In the genomic region with DNA sequence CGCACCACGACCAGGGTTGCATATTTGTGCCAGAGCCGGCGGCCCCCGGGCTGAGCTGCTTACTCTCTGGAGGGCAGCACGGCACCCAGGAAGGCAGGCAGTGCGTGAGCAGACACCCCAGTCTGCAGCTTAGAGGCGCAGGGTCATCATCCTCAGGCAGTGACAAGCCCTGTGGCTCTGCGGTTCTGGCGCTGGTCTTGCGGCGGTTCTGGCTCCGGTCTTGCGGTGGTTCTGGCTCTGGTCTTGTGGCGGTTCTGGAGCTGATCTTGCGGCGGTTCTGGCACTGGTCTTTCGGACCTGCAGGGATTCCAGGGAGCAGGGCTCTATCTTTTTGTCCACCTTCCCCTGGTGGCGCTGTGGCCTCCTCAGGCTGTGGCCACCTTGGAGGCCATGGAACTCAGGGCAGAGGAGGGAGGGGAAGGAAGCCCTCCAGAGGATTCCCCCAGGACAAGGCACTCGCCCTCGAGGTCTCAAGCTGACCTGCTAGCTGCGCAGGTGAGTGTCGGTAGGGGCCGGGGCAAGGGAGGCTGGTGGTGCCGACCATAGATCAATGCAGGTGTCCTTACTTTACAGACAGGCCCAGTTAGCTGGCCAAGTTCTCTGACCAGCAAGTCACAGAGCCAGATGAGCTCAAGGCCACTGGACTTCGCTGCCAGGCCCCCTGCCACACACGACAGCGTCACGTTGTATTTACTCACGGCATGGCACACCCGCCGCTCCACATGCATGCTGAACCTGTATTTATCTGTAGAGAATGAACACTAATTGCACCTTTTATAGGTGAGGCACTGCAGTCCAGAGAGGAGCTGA, we compare ENCODE assay signal across 37 cellular contexts. TPM values are rescaled to one million over a fixed set of nuclear protein-coding genes. Genes with fewer than 3 reads are reported as not detected.
DNase-seq lines count a peak whose midpoint lies in the region; ATAC-seq, FAIRE-seq and TF ChIP-seq lines count a peak whose summit lies in the region.
"Had no signal": no experiment of that assay in that cellular context is flagged by ENCODE, and none has a peak within 500 bp of the region (broad histone marks: within the 10 kb centered on the region; RNA-seq: fewer than 3 reads in every experiment).

No MANE protein-coding gene starts in this region.

- peak; percentile 25 for DNase-seq in NCI-H748 (lab: John Stamatoyannopoulos, UW; ENCODE audit: unreplicated experiment)
- DNase-seq in NCI-H748 treated with DMSO at 0.1 percent for 48 hours (lab: John Stamatoyannopoulos, UW), result no peak
- DNase-seq in GM23338 (ENCODE audit: low spot score), result no peak
- peak in 2 of 3 donors; percentile 33 to 35 for DNase-seq in right cardiac atrium
- peak; percentile 65 to 84 (median 75) for DNase-seq in pancreas
- no peak for DNase-seq in tibial nerve (ENCODE audit: low spot score in 2 of 2)
- no peak for DNase-seq in NCI-H2196 treated with DMSO at 0.1 percent for 48 hours (lab: John Stamatoyannopoulos, UW; ENCODE audit: unreplicated experiment)
- DNase-seq in NCI-H2029 (lab: John Stamatoyannopoulos, UW), result no peak
- DNase-seq: activated CD4-positive, alpha-beta T cell treated with anti-CD3 and anti-CD28 coated beads, Interleukin-2, amount 50 U/mL, for 4 hours; activated CD8-positive, alpha-beta memory T cell treated with anti-CD3 and anti-CD28 coated beads, Interleukin-2, amount 10 ng/mL, durations not matched to agents 7 days and 5 days; activated T-cell treated with anti-CD3 and anti-CD28 coated beads, Interleukin-2, amount 50 U/mL, for 4 hours; adrenal gland; cerebellar nuclear complex; DMS79 treated with DMSO at 0.1 percent for 48 hours; foreskin keratinocyte; GF-D8; GM23248; NCI-H146; NCI-H2107; NCI-H82; stimulated activated CD4-positive, alpha-beta T cell treated with anti-CD3 and anti-CD28 coated beads, Interleukin-12 subunit alpha, Interleukin-12 subunit beta, amount 100 ng/mL, for 4 hours; stimulated activated CD4-positive, alpha-beta T cell treated with anti-CD3 and anti-CD28 coated beads, Interleukin-4, amount 100 ng/mL, for 24 hours; T1000 had no signal

- H3K4me1 ChIP-seq in GM23338 (ENCODE audit: insufficient read depth), result no peaks in the 10 kb centered on the region
- no peaks in the 10 kb centered on the region for H3K4me1 ChIP-seq in right cardiac atrium (ENCODE audit: control insufficient read depth, insufficient read depth, low read length)
- H3K4me1 ChIP-seq in pancreas, result peaks cover 0 to 7% (median 6%) of the 10 kb centered on the region in 3 donors
- no peaks in the 10 kb centered on the region for H3K4me1 ChIP-seq in tibial nerve
- H3K4me1 ChIP-seq: adrenal gland, foreskin keratinocyte, tibial artery had no signal

- H3K4me3 Mint-ChIP-seq in GM23338, result no peak overlapping the region
- H3K4me3 Mint-ChIP-seq: activated CD8-positive, alpha-beta memory T cell treated with anti-CD3 and anti-CD28 coated beads, Interleukin-2, amount 10 ng/mL, durations not matched to agents 7 days and 5 days; activated T-cell treated with anti-CD3 and anti-CD28 coated beads, Interleukin-2, amount 50 U/mL, for 4 hours; brain; CD14-positive monocyte had no signal

- H3K4me1 Mint-ChIP-seq in GM23338, result peaks cover 4% of the 10 kb centered on the region; the same call in 1 of the 3 replicates
- H3K4me1 Mint-ChIP-seq: activated CD8-positive, alpha-beta memory T cell treated with anti-CD3 and anti-CD28 coated beads, Interleukin-2, amount 10 ng/mL, durations not matched to agents 7 days and 5 days; brain; CD14-positive monocyte had no signal

- H3K36me3 ChIP-seq in GM23338 (ENCODE audit: insufficient read depth) (no peaks in the 10 kb centered on the region; the same call in 1 of the 2 replicates), pancreas (no peaks in the 10 kb centered on the region), tibial nerve (no peaks in the 10 kb centered on the region)
- H3K36me3 ChIP-seq: adrenal gland, esophagus muscularis mucosa, heart right ventricle, tibial artery had no signal

- H3K4me3 ChIP-seq in GM23338, result no peak overlapping the region
- no peak overlapping the region for H3K4me3 ChIP-seq in right cardiac atrium (ENCODE audit: low read length)
- H3K4me3 ChIP-seq in pancreas, result no peak overlapping the region
- H3K4me3 ChIP-seq in tibial nerve, result no peak overlapping the region
- H3K4me3 ChIP-seq: adrenal gland, esophagus muscularis mucosa, GM23248, heart right ventricle, tibial artery had no signal

- H3K36me3 Mint-ChIP-seq in GM23338 (ENCODE audit: low read depth), result no peaks in the 10 kb centered on the region
- H3K36me3 Mint-ChIP-seq: activated CD8-positive, alpha-beta memory T cell treated with anti-CD3 and anti-CD28 coated beads, Interleukin-2, amount 10 ng/mL, durations not matched to agents 7 days and 5 days; brain; CD14-positive monocyte had no signal

- H3K27me3 ChIP-seq in GM23338 (ENCODE audit: insufficient read depth) (no peaks in the 10 kb centered on the region), right cardiac atrium (ENCODE audit: control insufficient read depth, insufficient read depth) (no peaks in the 10 kb centered on the region), pancreas (no peaks in the 10 kb centered on the region), tibial nerve (peaks cover 0 to 48% of the 10 kb centered on the region in 2 donors)

- intact Hi-C loops in right cardiac atrium (cut with DNase I) (no loop called here), pancreas (cut with DNase I) (no loop called here)

- no peak for TF ChIP-seq POLR2A in tibial nerve (IDR thresholded peaks at IDR 0.05)

- TF ChIP-seq EP300 in tibial nerve (IDR thresholded peaks at IDR 0.05), result no peak

- TF ChIP-seq CTCF in GM23338 (conservative IDR thresholded peaks at IDR 0.05; ENCODE audit: low read depth in 2 of 2) (peak in 1 of 2 experiments; percentile 40; a peak in 1 of 4 replicates), pancreas (IDR thresholded peaks at IDR 0.05) (no peak), tibial nerve (IDR thresholded peaks at IDR 0.05) (no peak)

- H4K20me1 ChIP-seq in GM23338 (replicated peaks; ENCODE audit: insufficient read depth), result no peaks in the 10 kb centered on the region

- H3K27ac Mint-ChIP-seq in GM23338, result no peak overlapping the region
- H3K27ac Mint-ChIP-seq: activated CD8-positive, alpha-beta memory T cell treated with anti-CD3 and anti-CD28 coated beads, Interleukin-2, amount 10 ng/mL, durations not matched to agents 7 days and 5 days; brain had no signal

- ATAC-seq in GM23338, result peak; percentile 54; the same call in 2 of the 3 replicates
- ATAC-seq in right cardiac atrium, result no peak
- ATAC-seq in pancreas, result peak; percentile 82 to 94 (median 88)
- ATAC-seq: activated CD8-positive, alpha-beta memory T cell treated with anti-CD3 and anti-CD28 coated beads, Interleukin-2, amount 10 ng/mL, durations not matched to agents 7 days and 5 days; activated T-cell treated with anti-CD3 and anti-CD28 coated beads, Interleukin-2, amount 50 U/mL, for 4 hours; foreskin keratinocyte; heart right ventricle; sciatic nerve had no signal

- no peaks in the 10 kb centered on the region for H3K9me3 ChIP-seq in right cardiac atrium (ENCODE audit: control insufficient read depth, low read length)
- H3K9me3 ChIP-seq in pancreas, result no peaks in the 10 kb centered on the region
- peaks cover 0 to 17% (median 3%) of the 10 kb centered on the region in 4 donors for H3K9me3 ChIP-seq in tibial nerve
- H3K9me3 ChIP-seq: adrenal gland had no signal

- FAIRE-seq in pancreas (lab: Jason Lieb, UNC), result no peak
- FAIRE-seq: endometrium, keratinocyte had no signal

- H3F3A ChIP-seq in GM23338 (replicated peaks; ENCODE audit: low read depth), result no peaks in the 10 kb centered on the region

- H3K4me2 ChIP-seq in GM23338, result no peak overlapping the region

- no peak overlapping the region for H2AFZ ChIP-seq in GM23338
- H2AFZ ChIP-seq: GM23248 had no signal

- 89% methylated on average over 32 of the region's 32 CpGs for WGBS in right cardiac atrium
- WGBS in pancreas, 2 donors, result 69 to 73% methylated on average over 32 of the region's 32 CpGs
- 87 to 90% methylated on average over 22 to 32 of the region's 32 CpGs for WGBS in tibial nerve, 2 donors

- H3K27me3 Mint-ChIP-seq in GM23338 (ENCODE audit: insufficient read depth, low read depth, poor library complexity), result peaks cover 8% of the 10 kb centered on the region

- no peaks in the 10 kb centered on the region for H3K79me2 ChIP-seq in GM23338 (replicated peaks; ENCODE audit: insufficient read depth)

- no peaks in the 10 kb centered on the region for H3K9me2 ChIP-seq in GM23338 (ENCODE audit: insufficient read depth)

- H3K9me3 Mint-ChIP-seq in GM23338, result peaks cover 13% of the 10 kb centered on the region; the same call in 2 of the 3 replicates

- H3K27ac ChIP-seq in GM23338 (ENCODE audit: low read depth), result no peak overlapping the region
- H3K27ac ChIP-seq in right cardiac atrium (ENCODE audit: low read length), result no peak overlapping the region
- H3K27ac ChIP-seq in pancreas, result peak overlapping the region in 1 of 4 donors; percentile 17
- H3K27ac ChIP-seq in tibial nerve, result no peak overlapping the region
- H3K27ac ChIP-seq: 22Rv1, adrenal gland, esophagus muscularis mucosa, foreskin keratinocyte, GM23248, heart right ventricle, tibial artery had no signal

RNA-seq across cellular contexts. Expression of a gene that starts 14.9 kb away (rescaled TPM):
- total RNA-seq in GM23338 (2014; rRNA removed; shearing (Covaris generic)), result 3.1 and 4.3 TPM in 2 replicates
- 0.44 and 0.71 TPM in 2 replicates for polyA plus RNA-seq in GM23338 (2016; fragmentation: Nextera tagmentation; extraction: Ambion mirVana)
- under 1 TPM; 0.29 to 0.60 (median 0.56) TPM for total RNA-seq in right cardiac atrium
- 0.79 TPM for polyA plus RNA-seq in right cardiac atrium
- under 1 TPM in 5 of 6 donors, not detected in 1; 0.05 to 0.72 (median 0.12) TPM for total RNA-seq in pancreas
- polyA plus RNA-seq in pancreas, result under 1 TPM; 0.38 to 0.42 TPM
- total RNA-seq in tibial nerve, result 1 to 10 TPM in 1 of 4 donors, under 1 TPM in 1, not detected in 2; 0.44 to 2.1 TPM
- total RNA-seq: dermis microvascular lymphatic vessel endothelial cell, lung microvascular endothelial cell, sciatic nerve had no signal
- polyA plus RNA-seq: CD14-positive monocyte had no signal

RNA-seq across cellular contexts. Expression of a gene that starts 23.4 kb away (rescaled TPM):
- total RNA-seq in GM23338 (2014; rRNA removed; shearing (Covaris generic)), result 0.07 TPM in 1 of 2 replicates, not detected in the other
- not detected in 2 replicates for polyA plus RNA-seq in GM23338 (2016; fragmentation: Nextera tagmentation; extraction: Ambion mirVana)
- 10 to 100 TPM; 16.9 to 34.4 (median 23.8) TPM for total RNA-seq in right cardiac atrium
- 15.9 TPM for polyA plus RNA-seq in right cardiac atrium
- total RNA-seq in pancreas, result under 1 TPM in 4 of 6 donors, not detected in 2; 0.03 to 0.14 (median 0.11) TPM
- under 1 TPM; 0.08 to 0.12 TPM for polyA plus RNA-seq in pancreas
- 1 to 10 TPM in 3 of 4 donors, under 1 TPM in 1; 0.63 to 2.1 (median 1.6) TPM for total RNA-seq in tibial nerve
- total RNA-seq: activated CD8-positive, alpha-beta memory T cell treated with anti-CD3 and anti-CD28 coated beads, Interleukin-2, amount 10 ng/mL, durations not matched to agents 7 days and 5 days; activated T-cell treated with anti-CD3 and anti-CD28 coated beads, Interleukin-2, amount 50 U/mL, for 4 hours; dermis microvascular lymphatic vessel endothelial cell; foreskin keratinocyte; lung microvascular endothelial cell; RPMI7951; SK-MEL-5 had no signal
- polyA plus RNA-seq: foreskin keratinocyte, keratinocyte, neural cell had no signal

RNA-seq across cellular contexts. Expression of a gene that starts 43.7 kb away (rescaled TPM):
- 2.5 and 3.3 TPM in 2 replicates for total RNA-seq in GM23338 (2014; rRNA removed; shearing (Covaris generic))
- 0.61 and 1.0 TPM in 2 replicates for polyA plus RNA-seq in GM23338 (2016; fragmentation: Nextera tagmentation; extraction: Ambion mirVana)
- under 1 TPM in 3 of 4 donors, not detected in 1; 0.35 to 0.81 (median 0.69) TPM for total RNA-seq in right cardiac atrium
- 0.16 TPM for polyA plus RNA-seq in right cardiac atrium
- under 1 TPM in 4 of 6 donors, not detected in 2; 0.14 to 0.88 (median 0.54) TPM for total RNA-seq in pancreas
- polyA plus RNA-seq in pancreas, result 1 to 10 TPM in 1 of 2 donors, under 1 TPM in 1; 0.61 to 4.9 TPM
- total RNA-seq in tibial nerve, result not detected
- total RNA-seq: activated CD8-positive, alpha-beta memory T cell treated with anti-CD3 and anti-CD28 coated beads, Interleukin-2, amount 10 ng/mL, durations not matched to agents 7 days and 5 days; lung microvascular endothelial cell had no signal
- polyA plus RNA-seq: CD14-positive monocyte, neural cell had no signal

RNA-seq across cellular contexts. Expression of a gene that starts 54.3 kb away (rescaled TPM):
- total RNA-seq in GM23338 (2014; rRNA removed; shearing (Covaris generic)), result 68.9 and 80.3 TPM in 2 replicates
- polyA plus RNA-seq in GM23338 (2016; fragmentation: Nextera tagmentation; extraction: Ambion mirVana) (57.2 and 61.1 TPM in 2 replicates), right cardiac atrium (8.2 TPM), pancreas (10 to 100 TPM; 13.8 to 17.1 TPM)
- total RNA-seq in right cardiac atrium (10 to 100 TPM in 3 of 4 donors, 1 to 10 TPM in 1; 9.4 to 14.2 (median 11.7) TPM), pancreas (10 to 100 TPM; 16.7 to 33.5 (median 29.0) TPM), tibial nerve (10 to 100 TPM; 13.6 to 23.3 (median 17.6) TPM)

Comparison
In these comparisons a context has a peak if more than half of its experiments do, and no peak if none do; other contexts are left out.
1. DNase-seq: peak in NCI-H748 (single experiment), right cardiac atrium (2 of 3) and pancreas (6 of 6); none in NCI-H748 treated with DMSO at 0.1 percent for 48 hours (single experiment), GM23338 (single experiment), tibial nerve (0 of 2), NCI-H2196 treated with DMSO at 0.1 percent for 48 hours (single experiment) and NCI-H2029 (single experiment).
2. ATAC-seq: peak in GM23338 (single experiment) and pancreas (4 of 4); none in right cardiac atrium (0 of 2).
3. RNA of a gene that starts 23.4 kb away (total RNA-seq): 16.9 to 34.4 TPM in right cardiac atrium; 0.63 to 2.1 TPM in tibial nerve, 0.03 to 0.14 TPM in pancreas and 0.07 TPM in GM23338; every median in the first group is over 4 times any median in the second.